In the genomic region with DNA sequence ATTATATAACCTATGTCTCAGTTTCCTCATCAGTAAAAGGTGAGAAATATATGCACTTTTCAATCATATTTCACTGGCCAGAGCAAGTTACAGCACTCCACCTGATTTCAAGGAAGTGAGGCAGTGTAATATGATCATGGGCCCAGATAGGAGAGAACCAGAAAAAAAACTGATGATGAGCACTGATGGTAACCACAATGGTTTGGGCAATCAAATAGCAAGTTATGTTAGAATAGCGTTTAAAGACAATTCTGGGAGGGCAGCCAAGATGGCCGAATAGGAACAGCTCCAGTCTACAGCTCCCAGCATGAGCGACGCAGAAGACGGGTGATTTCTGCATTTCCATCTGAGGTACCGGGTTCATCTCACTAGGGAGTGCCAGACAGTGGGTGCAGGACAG, we compare ENCODE assay signal across 8 cellular contexts.
DNase-seq lines count a peak whose midpoint lies in the region; ATAC-seq lines count a peak whose summit lies in the region.
"Not testable (repeated sequence)": the region's sequence is repeated elsewhere in the genome, so short reads cannot be mapped to it uniquely, and the experiment has no call there.

No MANE protein-coding gene starts in this region.

- peak; percentile 63 for ATAC-seq in left ventricle myocardium superior
- peak in 1 of 2 donors; percentile 36 for ATAC-seq in natural killer cell treated with Interleukin-12 subunit alpha and Interleukin-12 subunit beta and Interleukin-15 and Interleukin-18, amount 100 ng/mL, for 72 hours
- not testable (repeated sequence) for ATAC-seq in stimulated activated effector memory CD8-positive, alpha-beta T cell treated with anti-CD3 and anti-CD28 coated beads, Interleukin-12 subunit alpha, Interleukin-12 subunit beta, amount 100 ng/mL, for 72 hours

- H3K27ac ChIP-seq in epithelial cell of prostate: peak overlapping the region; percentile 74

- H3K4me3 Mint-ChIP-seq in natural killer cell treated with Interleukin-12 subunit alpha and Interleukin-12 subunit beta and Interleukin-15 and Interleukin-18, amount 100 ng/mL, for 72 hours: peak overlapping the region; percentile 70
- not testable (repeated sequence) for H3K4me3 Mint-ChIP-seq in stimulated activated effector memory CD8-positive, alpha-beta T cell treated with anti-CD3 and anti-CD28 coated beads, Interleukin-12 subunit alpha, Interleukin-12 subunit beta, amount 100 ng/mL, for 72 hours

- not testable (repeated sequence) for H3K27me3 Mint-ChIP-seq in natural killer cell treated with Interleukin-12 subunit alpha and Interleukin-12 subunit beta and Interleukin-15 and Interleukin-18, amount 100 ng/mL, for 72 hours

- H3K4me1 Mint-ChIP-seq in natural killer cell treated with Interleukin-12 subunit alpha and Interleukin-12 subunit beta and Interleukin-15 and Interleukin-18, amount 100 ng/mL, for 72 hours (ENCODE audit: low read depth in 2 of 2): peaks cover 33 to 36% of the 10 kb centered on the region in 2 donors
- peaks cover 34% of the 10 kb centered on the region for H3K4me1 Mint-ChIP-seq in stimulated activated effector memory CD8-positive, alpha-beta T cell treated with anti-CD3 and anti-CD28 coated beads, Interleukin-12 subunit alpha, Interleukin-12 subunit beta, amount 100 ng/mL, for 72 hours

- H3K9me3 Mint-ChIP-seq in natural killer cell treated with Interleukin-12 subunit alpha and Interleukin-12 subunit beta and Interleukin-15 and Interleukin-18, amount 100 ng/mL, for 72 hours; stimulated activated effector memory CD8-positive, alpha-beta T cell treated with anti-CD3 and anti-CD28 coated beads, Interleukin-12 subunit alpha, Interleukin-12 subunit beta, amount 100 ng/mL, for 72 hours: not testable (repeated sequence)

- H3K27ac Mint-ChIP-seq in natural killer cell treated with Interleukin-12 subunit alpha and Interleukin-12 subunit beta and Interleukin-15 and Interleukin-18, amount 100 ng/mL, for 72 hours: peak overlapping the region; percentile 36 to 76
- peak overlapping the region; percentile 83 for H3K27ac Mint-ChIP-seq in stimulated activated effector memory CD8-positive, alpha-beta T cell treated with anti-CD3 and anti-CD28 coated beads, Interleukin-12 subunit alpha, Interleukin-12 subunit beta, amount 100 ng/mL, for 72 hours

- intact Hi-C loops in left ventricle myocardium superior (cut with micrococcal nuclease): not testable (repeated sequence)

- DNase-seq in EL (peak; percentile 4), M059J (ENCODE audit: low read depth) (peak; percentile 83), RPMI7951 (ENCODE audit: low read depth) (peak; percentile 13), amniotic epithelial cell (ENCODE audit: low read depth) (peak; percentile 74), epithelial cell of prostate (ENCODE audit: low read depth, low spot score) (peak; percentile 29)
- DNase-seq in left ventricle myocardium superior; natural killer cell treated with Interleukin-12 subunit alpha and Interleukin-12 subunit beta and Interleukin-15 and Interleukin-18, amount 100 ng/mL, for 72 hours (ENCODE audit: low spot score); stimulated activated effector memory CD8-positive, alpha-beta T cell treated with anti-CD3 and anti-CD28 coated beads, Interleukin-12 subunit alpha, Interleukin-12 subunit beta, amount 100 ng/mL, for 72 hours (ENCODE audit: low spot score in 2 of 2): not testable (repeated sequence)

- not testable (repeated sequence) for H3K36me3 Mint-ChIP-seq in natural killer cell treated with Interleukin-12 subunit alpha and Interleukin-12 subunit beta and Interleukin-15 and Interleukin-18, amount 100 ng/mL, for 72 hours; stimulated activated effector memory CD8-positive, alpha-beta T cell treated with anti-CD3 and anti-CD28 coated beads, Interleukin-12 subunit alpha, Interleukin-12 subunit beta, amount 100 ng/mL, for 72 hours
